1 cellular context compared by ENCODE assay signal in genomic region chr21:37009740-37010341, GRCh38.
A peak's percentile ranks its signal among the peaks of the same experiment; 100 is the strongest.
TF ChIP-seq lines count a peak whose summit lies in the region.

No MANE protein-coding gene starts in this region.

TF ChIP-seq in K562, 482 proteins besides CTCF, POLR2A, EP300 and RAD21 (continued from another document and continues in another):
- TF ChIP-seq, protein P1, sequence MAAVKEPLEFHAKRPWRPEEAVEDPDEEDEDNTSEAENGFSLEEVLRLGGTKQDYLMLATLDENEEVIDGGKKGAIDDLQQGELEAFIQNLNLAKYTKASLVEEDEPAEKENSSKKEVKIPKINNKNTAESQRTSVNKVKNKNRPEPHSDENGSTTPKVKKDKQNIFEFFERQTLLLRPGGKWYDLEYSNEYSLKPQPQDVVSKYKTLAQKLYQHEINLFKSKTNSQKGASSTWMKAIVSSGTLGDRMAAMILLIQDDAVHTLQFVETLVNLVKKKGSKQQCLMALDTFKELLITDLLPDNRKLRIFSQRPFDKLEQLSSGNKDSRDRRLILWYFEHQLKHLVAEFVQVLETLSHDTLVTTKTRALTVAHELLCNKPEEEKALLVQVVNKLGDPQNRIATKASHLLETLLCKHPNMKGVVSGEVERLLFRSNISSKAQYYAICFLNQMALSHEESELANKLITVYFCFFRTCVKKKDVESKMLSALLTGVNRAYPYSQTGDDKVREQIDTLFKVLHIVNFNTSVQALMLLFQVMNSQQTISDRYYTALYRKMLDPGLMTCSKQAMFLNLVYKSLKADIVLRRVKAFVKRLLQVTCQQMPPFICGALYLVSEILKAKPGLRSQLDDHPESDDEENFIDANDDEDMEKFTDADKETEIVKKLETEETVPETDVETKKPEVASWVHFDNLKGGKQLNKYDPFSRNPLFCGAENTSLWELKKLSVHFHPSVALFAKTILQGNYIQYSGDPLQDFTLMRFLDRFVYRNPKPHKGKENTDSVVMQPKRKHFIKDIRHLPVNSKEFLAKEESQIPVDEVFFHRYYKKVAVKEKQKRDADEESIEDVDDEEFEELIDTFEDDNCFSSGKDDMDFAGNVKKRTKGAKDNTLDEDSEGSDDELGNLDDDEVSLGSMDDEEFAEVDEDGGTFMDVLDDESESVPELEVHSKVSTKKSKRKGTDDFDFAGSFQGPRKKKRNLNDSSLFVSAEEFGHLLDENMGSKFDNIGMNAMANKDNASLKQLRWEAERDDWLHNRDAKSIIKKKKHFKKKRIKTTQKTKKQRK (IDR thresholded peaks at IDR 0.05; ENCODE audit: borderline replicate concordance, low read depth, low read length): no peak
- TF ChIP-seq POLR2AphosphoS2 (IDR thresholded peaks at IDR 0.05; ENCODE audit: low read length) (no peak), L3MBTL2 (IDR thresholded peaks at IDR 0.05) (0 out of 2 replicates have a peak, but pooled peaks have one; percentile 36), ZNF174 (CRISPR knock-in tag; IDR thresholded peaks at IDR 0.05) (no peak), HMGN3 (IDR thresholded peaks at IDR 0.05; ENCODE audit: borderline replicate concordance, extremely low read depth, insufficient read length, low read depth, low read length) (peak; percentile 55), KDM2B (CRISPR knock-in tag; IDR thresholded peaks at IDR 0.05) (no peak), MLLT1 (IDR thresholded peaks at IDR 0.05) (0 out of 4 replicates have a peak, but pooled peaks of 1 of the 2 experiments have one; percentile 4), NFIC (IDR thresholded peaks at IDR 0.05) (no peak), ESRRA (IDR thresholded peaks at IDR 0.05; ENCODE audit: borderline replicate concordance, low read depth) (0 out of 2 replicates have a peak, but pooled peaks have one; percentile 28), THRB (CRISPR knock-in tag; conservative IDR thresholded peaks at IDR 0.05) (no peak), JUND (IDR thresholded peaks at IDR 0.05; ENCODE audit: borderline replicate concordance, low read depth, low read length) (peak; percentile 48; the same call in 1 of the 2 replicates), JUND (tag; IDR thresholded peaks at IDR 0.05; ENCODE audit: borderline replicate concordance, low read depth, low read length) (peak; percentile 59; the same call in 1 of the 3 replicates), ZNF384 (IDR thresholded peaks at IDR 0.05; ENCODE audit: low read depth, low read length) (peak; percentile 49; the same call in 1 of the 2 replicates), C11orf30 (IDR thresholded peaks at IDR 0.05; ENCODE audit: low read depth) (no peak), ATF7 (IDR thresholded peaks at IDR 0.05) (peak; percentile 63; the same call in 1 of the 2 replicates), ZNF639 (CRISPR knock-in tag; conservative IDR thresholded peaks at IDR 0.05 in 1 of 2, IDR thresholded peaks at IDR 0.05 in 1 of 2) (no peak), DACH1 (IDR thresholded peaks at IDR 0.05; ENCODE audit: partially characterized antibody) (peak; percentile 9), MAZ (CRISPR knock-in tag; conservative IDR thresholded peaks at IDR 0.05 in 1 of 2, IDR thresholded peaks at IDR 0.05 in 1 of 2) (peak; percentile 41 to 50; a peak in 2 of 4 replicates), DNMT1 (IDR thresholded peaks at IDR 0.05) (no peak)
- TF ChIP-seq, protein P2, sequence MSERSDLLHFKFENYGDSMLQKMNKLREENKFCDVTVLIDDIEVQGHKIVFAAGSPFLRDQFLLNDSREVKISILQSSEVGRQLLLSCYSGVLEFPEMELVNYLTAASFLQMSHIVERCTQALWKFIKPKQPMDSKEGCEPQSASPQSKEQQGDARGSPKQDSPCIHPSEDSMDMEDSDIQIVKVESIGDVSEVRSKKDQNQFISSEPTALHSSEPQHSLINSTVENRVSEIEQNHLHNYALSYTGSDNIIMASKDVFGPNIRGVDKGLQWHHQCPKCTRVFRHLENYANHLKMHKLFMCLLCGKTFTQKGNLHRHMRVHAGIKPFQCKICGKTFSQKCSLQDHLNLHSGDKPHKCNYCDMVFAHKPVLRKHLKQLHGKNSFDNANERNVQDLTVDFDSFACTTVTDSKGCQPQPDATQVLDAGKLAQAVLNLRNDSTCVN (CRISPR knock-in tag; IDR thresholded peaks at IDR 0.05): 0 out of 2 replicates have a peak, but pooled peaks have one; percentile 17
- TF ChIP-seq, protein P3, sequence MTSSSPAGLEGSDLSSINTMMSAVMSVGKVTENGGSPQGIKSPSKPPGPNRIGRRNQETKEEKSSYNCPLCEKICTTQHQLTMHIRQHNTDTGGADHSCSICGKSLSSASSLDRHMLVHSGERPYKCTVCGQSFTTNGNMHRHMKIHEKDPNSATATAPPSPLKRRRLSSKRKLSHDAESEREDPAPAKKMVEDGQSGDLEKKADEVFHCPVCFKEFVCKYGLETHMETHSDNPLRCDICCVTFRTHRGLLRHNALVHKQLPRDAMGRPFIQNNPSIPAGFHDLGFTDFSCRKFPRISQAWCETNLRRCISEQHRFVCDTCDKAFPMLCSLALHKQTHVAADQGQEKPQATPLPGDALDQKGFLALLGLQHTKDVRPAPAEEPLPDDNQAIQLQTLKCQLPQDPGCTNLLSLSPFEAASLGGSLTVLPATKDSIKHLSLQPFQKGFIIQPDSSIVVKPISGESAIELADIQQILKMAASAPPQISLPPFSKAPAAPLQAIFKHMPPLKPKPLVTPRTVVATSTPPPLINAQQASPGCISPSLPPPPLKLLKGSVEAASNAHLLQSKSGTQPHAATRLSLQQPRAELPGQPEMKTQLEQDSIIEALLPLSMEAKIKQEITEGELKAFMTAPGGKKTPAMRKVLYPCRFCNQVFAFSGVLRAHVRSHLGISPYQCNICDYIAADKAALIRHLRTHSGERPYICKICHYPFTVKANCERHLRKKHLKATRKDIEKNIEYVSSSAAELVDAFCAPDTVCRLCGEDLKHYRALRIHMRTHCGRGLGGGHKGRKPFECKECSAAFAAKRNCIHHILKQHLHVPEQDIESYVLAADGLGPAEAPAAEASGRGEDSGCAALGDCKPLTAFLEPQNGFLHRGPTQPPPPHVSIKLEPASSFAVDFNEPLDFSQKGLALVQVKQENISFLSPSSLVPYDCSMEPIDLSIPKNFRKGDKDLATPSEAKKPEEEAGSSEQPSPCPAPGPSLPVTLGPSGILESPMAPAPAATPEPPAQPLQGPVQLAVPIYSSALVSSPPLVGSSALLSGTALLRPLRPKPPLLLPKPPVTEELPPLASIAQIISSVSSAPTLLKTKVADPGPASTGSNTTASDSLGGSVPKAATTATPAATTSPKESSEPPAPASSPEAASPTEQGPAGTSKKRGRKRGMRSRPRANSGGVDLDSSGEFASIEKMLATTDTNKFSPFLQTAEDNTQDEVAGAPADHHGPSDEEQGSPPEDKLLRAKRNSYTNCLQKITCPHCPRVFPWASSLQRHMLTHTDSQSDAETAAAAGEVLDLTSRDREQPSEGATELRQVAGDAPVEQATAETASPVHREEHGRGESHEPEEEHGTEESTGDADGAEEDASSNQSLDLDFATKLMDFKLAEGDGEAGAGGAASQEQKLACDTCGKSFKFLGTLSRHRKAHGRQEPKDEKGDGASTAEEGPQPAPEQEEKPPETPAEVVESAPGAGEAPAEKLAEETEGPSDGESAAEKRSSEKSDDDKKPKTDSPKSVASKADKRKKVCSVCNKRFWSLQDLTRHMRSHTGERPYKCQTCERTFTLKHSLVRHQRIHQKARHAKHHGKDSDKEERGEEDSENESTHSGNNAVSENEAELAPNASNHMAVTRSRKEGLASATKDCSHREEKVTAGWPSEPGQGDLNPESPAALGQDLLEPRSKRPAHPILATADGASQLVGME (CRISPR knock-in tag; IDR thresholded peaks at IDR 0.05): 0 out of 2 replicates have a peak, but pooled peaks have one; percentile 77
- TF ChIP-seq, protein P4, sequence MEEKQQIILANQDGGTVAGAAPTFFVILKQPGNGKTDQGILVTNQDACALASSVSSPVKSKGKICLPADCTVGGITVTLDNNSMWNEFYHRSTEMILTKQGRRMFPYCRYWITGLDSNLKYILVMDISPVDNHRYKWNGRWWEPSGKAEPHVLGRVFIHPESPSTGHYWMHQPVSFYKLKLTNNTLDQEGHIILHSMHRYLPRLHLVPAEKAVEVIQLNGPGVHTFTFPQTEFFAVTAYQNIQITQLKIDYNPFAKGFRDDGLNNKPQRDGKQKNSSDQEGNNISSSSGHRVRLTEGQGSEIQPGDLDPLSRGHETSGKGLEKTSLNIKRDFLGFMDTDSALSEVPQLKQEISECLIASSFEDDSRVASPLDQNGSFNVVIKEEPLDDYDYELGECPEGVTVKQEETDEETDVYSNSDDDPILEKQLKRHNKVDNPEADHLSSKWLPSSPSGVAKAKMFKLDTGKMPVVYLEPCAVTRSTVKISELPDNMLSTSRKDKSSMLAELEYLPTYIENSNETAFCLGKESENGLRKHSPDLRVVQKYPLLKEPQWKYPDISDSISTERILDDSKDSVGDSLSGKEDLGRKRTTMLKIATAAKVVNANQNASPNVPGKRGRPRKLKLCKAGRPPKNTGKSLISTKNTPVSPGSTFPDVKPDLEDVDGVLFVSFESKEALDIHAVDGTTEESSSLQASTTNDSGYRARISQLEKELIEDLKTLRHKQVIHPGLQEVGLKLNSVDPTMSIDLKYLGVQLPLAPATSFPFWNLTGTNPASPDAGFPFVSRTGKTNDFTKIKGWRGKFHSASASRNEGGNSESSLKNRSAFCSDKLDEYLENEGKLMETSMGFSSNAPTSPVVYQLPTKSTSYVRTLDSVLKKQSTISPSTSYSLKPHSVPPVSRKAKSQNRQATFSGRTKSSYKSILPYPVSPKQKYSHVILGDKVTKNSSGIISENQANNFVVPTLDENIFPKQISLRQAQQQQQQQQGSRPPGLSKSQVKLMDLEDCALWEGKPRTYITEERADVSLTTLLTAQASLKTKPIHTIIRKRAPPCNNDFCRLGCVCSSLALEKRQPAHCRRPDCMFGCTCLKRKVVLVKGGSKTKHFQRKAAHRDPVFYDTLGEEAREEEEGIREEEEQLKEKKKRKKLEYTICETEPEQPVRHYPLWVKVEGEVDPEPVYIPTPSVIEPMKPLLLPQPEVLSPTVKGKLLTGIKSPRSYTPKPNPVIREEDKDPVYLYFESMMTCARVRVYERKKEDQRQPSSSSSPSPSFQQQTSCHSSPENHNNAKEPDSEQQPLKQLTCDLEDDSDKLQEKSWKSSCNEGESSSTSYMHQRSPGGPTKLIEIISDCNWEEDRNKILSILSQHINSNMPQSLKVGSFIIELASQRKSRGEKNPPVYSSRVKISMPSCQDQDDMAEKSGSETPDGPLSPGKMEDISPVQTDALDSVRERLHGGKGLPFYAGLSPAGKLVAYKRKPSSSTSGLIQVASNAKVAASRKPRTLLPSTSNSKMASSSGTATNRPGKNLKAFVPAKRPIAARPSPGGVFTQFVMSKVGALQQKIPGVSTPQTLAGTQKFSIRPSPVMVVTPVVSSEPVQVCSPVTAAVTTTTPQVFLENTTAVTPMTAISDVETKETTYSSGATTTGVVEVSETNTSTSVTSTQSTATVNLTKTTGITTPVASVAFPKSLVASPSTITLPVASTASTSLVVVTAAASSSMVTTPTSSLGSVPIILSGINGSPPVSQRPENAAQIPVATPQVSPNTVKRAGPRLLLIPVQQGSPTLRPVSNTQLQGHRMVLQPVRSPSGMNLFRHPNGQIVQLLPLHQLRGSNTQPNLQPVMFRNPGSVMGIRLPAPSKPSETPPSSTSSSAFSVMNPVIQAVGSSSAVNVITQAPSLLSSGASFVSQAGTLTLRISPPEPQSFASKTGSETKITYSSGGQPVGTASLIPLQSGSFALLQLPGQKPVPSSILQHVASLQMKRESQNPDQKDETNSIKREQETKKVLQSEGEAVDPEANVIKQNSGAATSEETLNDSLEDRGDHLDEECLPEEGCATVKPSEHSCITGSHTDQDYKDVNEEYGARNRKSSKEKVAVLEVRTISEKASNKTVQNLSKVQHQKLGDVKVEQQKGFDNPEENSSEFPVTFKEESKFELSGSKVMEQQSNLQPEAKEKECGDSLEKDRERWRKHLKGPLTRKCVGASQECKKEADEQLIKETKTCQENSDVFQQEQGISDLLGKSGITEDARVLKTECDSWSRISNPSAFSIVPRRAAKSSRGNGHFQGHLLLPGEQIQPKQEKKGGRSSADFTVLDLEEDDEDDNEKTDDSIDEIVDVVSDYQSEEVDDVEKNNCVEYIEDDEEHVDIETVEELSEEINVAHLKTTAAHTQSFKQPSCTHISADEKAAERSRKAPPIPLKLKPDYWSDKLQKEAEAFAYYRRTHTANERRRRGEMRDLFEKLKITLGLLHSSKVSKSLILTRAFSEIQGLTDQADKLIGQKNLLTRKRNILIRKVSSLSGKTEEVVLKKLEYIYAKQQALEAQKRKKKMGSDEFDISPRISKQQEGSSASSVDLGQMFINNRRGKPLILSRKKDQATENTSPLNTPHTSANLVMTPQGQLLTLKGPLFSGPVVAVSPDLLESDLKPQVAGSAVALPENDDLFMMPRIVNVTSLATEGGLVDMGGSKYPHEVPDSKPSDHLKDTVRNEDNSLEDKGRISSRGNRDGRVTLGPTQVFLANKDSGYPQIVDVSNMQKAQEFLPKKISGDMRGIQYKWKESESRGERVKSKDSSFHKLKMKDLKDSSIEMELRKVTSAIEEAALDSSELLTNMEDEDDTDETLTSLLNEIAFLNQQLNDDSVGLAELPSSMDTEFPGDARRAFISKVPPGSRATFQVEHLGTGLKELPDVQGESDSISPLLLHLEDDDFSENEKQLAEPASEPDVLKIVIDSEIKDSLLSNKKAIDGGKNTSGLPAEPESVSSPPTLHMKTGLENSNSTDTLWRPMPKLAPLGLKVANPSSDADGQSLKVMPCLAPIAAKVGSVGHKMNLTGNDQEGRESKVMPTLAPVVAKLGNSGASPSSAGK (IDR thresholded peaks at IDR 0.05): no peak
